ENCODE assay signal across 1 cellular context in the genomic region with DNA sequence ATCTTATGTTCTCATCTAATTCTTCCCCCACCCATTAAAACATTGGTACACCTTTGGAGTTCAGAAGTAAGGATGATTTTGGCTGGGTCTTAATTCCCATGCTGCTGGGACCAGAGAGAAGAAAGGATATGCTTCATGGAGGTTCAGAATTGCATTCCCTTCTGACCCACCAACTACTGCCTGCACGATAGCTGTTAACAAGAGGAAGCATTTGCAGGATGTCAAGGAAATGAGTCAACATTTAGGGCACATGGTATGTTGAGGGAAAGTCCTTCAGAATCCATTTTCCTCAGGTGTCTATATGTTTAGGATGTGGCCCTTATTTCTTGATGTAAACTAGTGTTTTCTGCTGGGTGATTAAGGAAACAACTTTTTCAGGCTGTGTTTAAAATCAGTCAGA.
TF ChIP-seq lines count a peak whose summit lies in the region.

No MANE protein-coding gene starts in this region.

TF ChIP-seq in SK-N-SH, 30 proteins besides CTCF, POLR2A, EP300 and RAD21:
- TF ChIP-seq TAF1 (IDR thresholded peaks at IDR 0.05; ENCODE audit: borderline replicate concordance, low read depth, low read length) (no peak), TCF12 (IDR thresholded peaks at IDR 0.05) (peak; percentile 54; the same call in 1 of the 2 replicates), FOSL2 (IDR thresholded peaks at IDR 0.05; ENCODE audit: borderline replicate concordance, low read depth) (peak; percentile 51; the same call in 1 of the 2 replicates), JUND (IDR thresholded peaks at IDR 0.05) (peak; percentile 55), FOXM1 (IDR thresholded peaks at IDR 0.05; ENCODE audit: low read depth) (no peak), TEAD4 (IDR thresholded peaks at IDR 0.05; ENCODE audit: borderline replicate concordance, insufficient read depth) (no peak), SMC3 (IDR thresholded peaks at IDR 0.05; ENCODE audit: low read depth, low read length) (no peak)
- TF ChIP-seq, protein P1, sequence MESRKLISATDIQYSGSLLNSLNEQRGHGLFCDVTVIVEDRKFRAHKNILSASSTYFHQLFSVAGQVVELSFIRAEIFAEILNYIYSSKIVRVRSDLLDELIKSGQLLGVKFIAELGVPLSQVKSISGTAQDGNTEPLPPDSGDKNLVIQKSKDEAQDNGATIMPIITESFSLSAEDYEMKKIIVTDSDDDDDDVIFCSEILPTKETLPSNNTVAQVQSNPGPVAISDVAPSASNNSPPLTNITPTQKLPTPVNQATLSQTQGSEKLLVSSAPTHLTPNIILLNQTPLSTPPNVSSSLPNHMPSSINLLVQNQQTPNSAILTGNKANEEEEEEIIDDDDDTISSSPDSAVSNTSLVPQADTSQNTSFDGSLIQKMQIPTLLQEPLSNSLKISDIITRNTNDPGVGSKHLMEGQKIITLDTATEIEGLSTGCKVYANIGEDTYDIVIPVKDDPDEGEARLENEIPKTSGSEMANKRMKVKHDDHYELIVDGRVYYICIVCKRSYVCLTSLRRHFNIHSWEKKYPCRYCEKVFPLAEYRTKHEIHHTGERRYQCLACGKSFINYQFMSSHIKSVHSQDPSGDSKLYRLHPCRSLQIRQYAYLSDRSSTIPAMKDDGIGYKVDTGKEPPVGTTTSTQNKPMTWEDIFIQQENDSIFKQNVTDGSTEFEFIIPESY (IDR thresholded peaks at IDR 0.05; ENCODE audit: borderline replicate concordance, low read depth): no peak
- TF ChIP-seq, protein P2, sequence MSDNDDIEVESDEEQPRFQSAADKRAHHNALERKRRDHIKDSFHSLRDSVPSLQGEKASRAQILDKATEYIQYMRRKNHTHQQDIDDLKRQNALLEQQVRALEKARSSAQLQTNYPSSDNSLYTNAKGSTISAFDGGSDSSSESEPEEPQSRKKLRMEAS (IDR thresholded peaks at IDR 0.05; ENCODE audit: low read depth): peak; percentile 86
- TF ChIP-seq, protein P3, sequence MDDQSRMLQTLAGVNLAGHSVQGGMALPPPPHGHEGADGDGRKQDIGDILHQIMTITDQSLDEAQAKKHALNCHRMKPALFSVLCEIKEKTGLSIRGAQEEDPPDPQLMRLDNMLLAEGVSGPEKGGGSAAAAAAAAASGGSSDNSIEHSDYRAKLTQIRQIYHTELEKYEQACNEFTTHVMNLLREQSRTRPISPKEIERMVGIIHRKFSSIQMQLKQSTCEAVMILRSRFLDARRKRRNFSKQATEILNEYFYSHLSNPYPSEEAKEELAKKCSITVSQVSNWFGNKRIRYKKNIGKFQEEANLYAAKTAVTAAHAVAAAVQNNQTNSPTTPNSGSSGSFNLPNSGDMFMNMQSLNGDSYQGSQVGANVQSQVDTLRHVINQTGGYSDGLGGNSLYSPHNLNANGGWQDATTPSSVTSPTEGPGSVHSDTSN (IDR thresholded peaks at IDR 0.05): peak; percentile 50
- TF ChIP-seq, protein P4, sequence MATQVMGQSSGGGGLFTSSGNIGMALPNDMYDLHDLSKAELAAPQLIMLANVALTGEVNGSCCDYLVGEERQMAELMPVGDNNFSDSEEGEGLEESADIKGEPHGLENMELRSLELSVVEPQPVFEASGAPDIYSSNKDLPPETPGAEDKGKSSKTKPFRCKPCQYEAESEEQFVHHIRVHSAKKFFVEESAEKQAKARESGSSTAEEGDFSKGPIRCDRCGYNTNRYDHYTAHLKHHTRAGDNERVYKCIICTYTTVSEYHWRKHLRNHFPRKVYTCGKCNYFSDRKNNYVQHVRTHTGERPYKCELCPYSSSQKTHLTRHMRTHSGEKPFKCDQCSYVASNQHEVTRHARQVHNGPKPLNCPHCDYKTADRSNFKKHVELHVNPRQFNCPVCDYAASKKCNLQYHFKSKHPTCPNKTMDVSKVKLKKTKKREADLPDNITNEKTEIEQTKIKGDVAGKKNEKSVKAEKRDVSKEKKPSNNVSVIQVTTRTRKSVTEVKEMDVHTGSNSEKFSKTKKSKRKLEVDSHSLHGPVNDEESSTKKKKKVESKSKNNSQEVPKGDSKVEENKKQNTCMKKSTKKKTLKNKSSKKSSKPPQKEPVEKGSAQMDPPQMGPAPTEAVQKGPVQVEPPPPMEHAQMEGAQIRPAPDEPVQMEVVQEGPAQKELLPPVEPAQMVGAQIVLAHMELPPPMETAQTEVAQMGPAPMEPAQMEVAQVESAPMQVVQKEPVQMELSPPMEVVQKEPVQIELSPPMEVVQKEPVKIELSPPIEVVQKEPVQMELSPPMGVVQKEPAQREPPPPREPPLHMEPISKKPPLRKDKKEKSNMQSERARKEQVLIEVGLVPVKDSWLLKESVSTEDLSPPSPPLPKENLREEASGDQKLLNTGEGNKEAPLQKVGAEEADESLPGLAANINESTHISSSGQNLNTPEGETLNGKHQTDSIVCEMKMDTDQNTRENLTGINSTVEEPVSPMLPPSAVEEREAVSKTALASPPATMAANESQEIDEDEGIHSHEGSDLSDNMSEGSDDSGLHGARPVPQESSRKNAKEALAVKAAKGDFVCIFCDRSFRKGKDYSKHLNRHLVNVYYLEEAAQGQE (IDR thresholded peaks at IDR 0.05; ENCODE audit: low read depth, low read length): no peak
- TF ChIP-seq, protein P5, sequence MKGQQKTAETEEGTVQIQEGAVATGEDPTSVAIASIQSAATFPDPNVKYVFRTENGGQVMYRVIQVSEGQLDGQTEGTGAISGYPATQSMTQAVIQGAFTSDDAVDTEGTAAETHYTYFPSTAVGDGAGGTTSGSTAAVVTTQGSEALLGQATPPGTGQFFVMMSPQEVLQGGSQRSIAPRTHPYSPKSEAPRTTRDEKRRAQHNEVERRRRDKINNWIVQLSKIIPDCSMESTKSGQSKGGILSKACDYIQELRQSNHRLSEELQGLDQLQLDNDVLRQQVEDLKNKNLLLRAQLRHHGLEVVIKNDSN (IDR thresholded peaks at IDR 0.05; ENCODE audit: borderline replicate concordance, low read depth): no peak
